Comparison of ENCODE assay signal across 1 cellular context in genomic region chr14:60980811-60981625, GRCh38.
TF ChIP-seq lines count a peak whose summit lies in the region.

Gene SLC38A6, plus strand, starts transcription at chr14:60981245. Its CDS starts 33 bp downstream, at chr14:60981278.
Gene TRMT5, minus strand, starts transcription at chr14:60981079. Its CDS starts 106 bp downstream, at chr14:60980973.

TF ChIP-seq in HepG2, 621 proteins besides CTCF, POLR2A, EP300 and RAD21 (continued from another document and continues in another):
- TF ChIP-seq SIX4 (CRISPR knock-in tag; IDR thresholded peaks at IDR 0.05) (no peak), GPN1 (CRISPR knock-in tag; IDR thresholded peaks at IDR 0.05; ENCODE audit: borderline replicate concordance) (no peak), ZNF30 (CRISPR knock-in tag; IDR thresholded peaks at IDR 0.05) (no peak), ZNF766 (CRISPR knock-in tag; IDR thresholded peaks at IDR 0.05; ENCODE audit: borderline replicate concordance) (no peak), LBX2 (CRISPR knock-in tag; IDR thresholded peaks at IDR 0.05; ENCODE audit: borderline replicate concordance) (0 out of 2 replicates have a peak, but pooled peaks have one; percentile 41), SMYD3 (CRISPR knock-in tag; IDR thresholded peaks at IDR 0.05) (no peak), MLX (CRISPR knock-in tag; IDR thresholded peaks at IDR 0.05) (no peak), ZFP36L1 (CRISPR knock-in tag; IDR thresholded peaks at IDR 0.05) (0 out of 2 replicates have a peak, but pooled peaks have one; percentile 52), TEAD3 (CRISPR knock-in tag; optimal IDR thresholded peaks at IDR 0.05; ENCODE audit: borderline replicate concordance) (peak; percentile 74), ZFYVE20 (CRISPR knock-in tag; IDR thresholded peaks at IDR 0.05; ENCODE audit: borderline replicate concordance, low read depth) (no peak), HDAC2 (CRISPR knock-in tag; IDR thresholded peaks at IDR 0.05) (peak; percentile 87), BHLHE40 (IDR thresholded peaks at IDR 0.05; ENCODE audit: low read length) (no peak; the same call in 1 of the 2 replicates), ZNF652 (CRISPR knock-in tag; IDR thresholded peaks at IDR 0.05; ENCODE audit: borderline replicate concordance, low read depth) (no peak), SAFB2 (CRISPR knock-in tag; IDR thresholded peaks at IDR 0.05; ENCODE audit: borderline replicate concordance, low read depth) (no peak; the same call in 1 of the 2 replicates), MED1 (CRISPR knock-in tag; IDR thresholded peaks at IDR 0.05) (peak; percentile 64), FOXK2 (IDR thresholded peaks at IDR 0.05) (peak; percentile 18; the same call in 1 of the 2 replicates), ZBTB7B (CRISPR knock-in tag; IDR thresholded peaks at IDR 0.05) (peak; percentile 17; the same call in 1 of the 2 replicates), FLYWCH1 (CRISPR knock-in tag; IDR thresholded peaks at IDR 0.05) (peak; percentile 33; the same call in 1 of the 2 replicates), ASH2L (IDR thresholded peaks at IDR 0.05; ENCODE audit: insufficient read length, low read depth, low read length) (peak; percentile 97), MZF1 (CRISPR knock-in tag; IDR thresholded peaks at IDR 0.05; ENCODE audit: borderline replicate concordance) (no peak), NR2F1 (CRISPR knock-in tag; IDR thresholded peaks at IDR 0.05) (peak; percentile 17 to 37; a peak in 1 of 4 replicates), ZNF777 (CRISPR knock-in tag; IDR thresholded peaks at IDR 0.05) (no peak), NPAS2 (CRISPR knock-in tag; IDR thresholded peaks at IDR 0.05; ENCODE audit: borderline replicate concordance) (no peak), POLR2G (IDR thresholded peaks at IDR 0.05; ENCODE audit: low read depth, low read length) (peak; percentile 91), GATA4 (IDR thresholded peaks at IDR 0.05; ENCODE audit: borderline replicate concordance, low read depth) (peak; percentile 64; the same call in 1 of the 2 replicates), HES4 (CRISPR knock-in tag; IDR thresholded peaks at IDR 0.05; ENCODE audit: borderline replicate concordance) (no peak), SP1 (IDR thresholded peaks at IDR 0.05) (no peak), SP1 (CRISPR knock-in tag; IDR thresholded peaks at IDR 0.05) (peak; percentile 91), ZNF646 (CRISPR knock-in tag; IDR thresholded peaks at IDR 0.05) (no peak), PAWR (CRISPR knock-in tag; IDR thresholded peaks at IDR 0.05; ENCODE audit: borderline replicate concordance) (no peak), EHMT2 (IDR thresholded peaks at IDR 0.05; ENCODE audit: borderline replicate concordance, low read depth, low read length) (no peak), TBX3 (IDR thresholded peaks at IDR 0.05; ENCODE audit: borderline replicate concordance) (peak; percentile 11; the same call in 1 of the 2 replicates), RCOR2 (CRISPR knock-in tag; IDR thresholded peaks at IDR 0.05) (no peak), IKZF1 (IDR thresholded peaks at IDR 0.05) (no peak), ATM (IDR thresholded peaks at IDR 0.05; ENCODE audit: borderline replicate concordance) (no peak)
- TF ChIP-seq, protein P1, sequence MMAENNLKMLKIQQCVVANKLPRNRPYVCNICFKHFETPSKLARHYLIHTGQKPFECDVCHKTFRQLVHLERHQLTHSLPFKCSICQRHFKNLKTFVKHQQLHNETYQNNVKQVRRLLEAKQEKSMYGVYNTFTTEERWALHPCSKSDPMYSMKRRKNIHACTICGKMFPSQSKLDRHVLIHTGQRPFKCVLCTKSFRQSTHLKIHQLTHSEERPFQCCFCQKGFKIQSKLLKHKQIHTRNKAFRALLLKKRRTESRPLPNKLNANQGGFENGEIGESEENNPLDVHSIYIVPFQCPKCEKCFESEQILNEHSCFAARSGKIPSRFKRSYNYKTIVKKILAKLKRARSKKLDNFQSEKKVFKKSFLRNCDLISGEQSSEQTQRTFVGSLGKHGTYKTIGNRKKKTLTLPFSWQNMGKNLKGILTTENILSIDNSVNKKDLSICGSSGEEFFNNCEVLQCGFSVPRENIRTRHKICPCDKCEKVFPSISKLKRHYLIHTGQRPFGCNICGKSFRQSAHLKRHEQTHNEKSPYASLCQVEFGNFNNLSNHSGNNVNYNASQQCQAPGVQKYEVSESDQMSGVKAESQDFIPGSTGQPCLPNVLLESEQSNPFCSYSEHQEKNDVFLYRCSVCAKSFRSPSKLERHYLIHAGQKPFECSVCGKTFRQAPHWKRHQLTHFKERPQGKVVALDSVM (CRISPR knock-in tag; IDR thresholded peaks at IDR 0.05): peak; percentile 59; the same call in 1 of the 2 replicates
- TF ChIP-seq, protein P2, sequence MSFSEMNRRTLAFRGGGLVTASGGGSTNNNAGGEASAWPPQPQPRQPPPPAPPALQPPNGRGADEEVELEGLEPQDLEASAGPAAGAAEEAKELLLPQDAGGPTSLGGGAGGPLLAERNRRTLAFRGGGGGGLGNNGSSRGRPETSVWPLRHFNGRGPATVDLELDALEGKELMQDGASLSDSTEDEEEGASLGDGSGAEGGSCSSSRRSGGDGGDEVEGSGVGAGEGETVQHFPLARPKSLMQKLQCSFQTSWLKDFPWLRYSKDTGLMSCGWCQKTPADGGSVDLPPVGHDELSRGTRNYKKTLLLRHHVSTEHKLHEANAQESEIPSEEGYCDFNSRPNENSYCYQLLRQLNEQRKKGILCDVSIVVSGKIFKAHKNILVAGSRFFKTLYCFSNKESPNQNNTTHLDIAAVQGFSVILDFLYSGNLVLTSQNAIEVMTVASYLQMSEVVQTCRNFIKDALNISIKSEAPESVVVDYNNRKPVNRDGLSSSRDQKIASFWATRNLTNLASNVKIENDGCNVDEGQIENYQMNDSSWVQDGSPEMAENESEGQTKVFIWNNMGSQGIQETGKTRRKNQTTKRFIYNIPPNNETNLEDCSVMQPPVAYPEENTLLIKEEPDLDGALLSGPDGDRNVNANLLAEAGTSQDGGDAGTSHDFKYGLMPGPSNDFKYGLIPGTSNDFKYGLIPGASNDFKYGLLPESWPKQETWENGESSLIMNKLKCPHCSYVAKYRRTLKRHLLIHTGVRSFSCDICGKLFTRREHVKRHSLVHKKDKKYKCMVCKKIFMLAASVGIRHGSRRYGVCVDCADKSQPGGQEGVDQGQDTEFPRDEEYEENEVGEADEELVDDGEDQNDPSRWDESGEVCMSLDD (CRISPR knock-in tag; IDR thresholded peaks at IDR 0.05; ENCODE audit: borderline replicate concordance): no peak
- TF ChIP-seq, protein P3, sequence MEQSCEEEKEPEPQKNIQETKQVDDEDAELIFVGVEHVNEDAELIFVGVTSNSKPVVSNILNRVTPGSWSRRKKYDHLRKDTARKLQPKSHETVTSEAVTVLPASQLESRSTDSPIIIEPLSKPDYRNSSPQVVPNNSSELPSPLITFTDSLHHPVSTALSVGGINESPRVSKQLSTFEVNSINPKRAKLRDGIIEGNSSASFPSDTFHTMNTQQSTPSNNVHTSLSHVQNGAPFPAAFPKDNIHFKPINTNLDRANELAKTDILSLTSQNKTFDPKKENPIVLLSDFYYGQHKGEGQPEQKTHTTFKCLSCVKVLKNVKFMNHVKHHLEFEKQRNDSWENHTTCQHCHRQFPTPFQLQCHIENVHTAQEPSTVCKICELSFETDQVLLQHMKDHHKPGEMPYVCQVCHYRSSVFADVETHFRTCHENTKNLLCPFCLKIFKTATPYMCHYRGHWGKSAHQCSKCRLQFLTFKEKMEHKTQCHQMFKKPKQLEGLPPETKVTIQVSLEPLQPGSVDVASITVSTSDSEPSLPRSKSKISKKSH (CRISPR knock-in tag; IDR thresholded peaks at IDR 0.05; ENCODE audit: borderline replicate concordance): peak; percentile 93
- TF ChIP-seq, protein P4, sequence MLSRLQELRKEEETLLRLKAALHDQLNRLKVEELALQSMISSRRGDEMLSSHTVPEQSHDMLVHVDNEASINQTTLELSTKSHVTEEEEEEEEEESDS (CRISPR knock-in tag; IDR thresholded peaks at IDR 0.05; ENCODE audit: borderline replicate concordance): 0 out of 2 replicates have a peak, but pooled peaks have one; percentile 23
- TF ChIP-seq, protein P5, sequence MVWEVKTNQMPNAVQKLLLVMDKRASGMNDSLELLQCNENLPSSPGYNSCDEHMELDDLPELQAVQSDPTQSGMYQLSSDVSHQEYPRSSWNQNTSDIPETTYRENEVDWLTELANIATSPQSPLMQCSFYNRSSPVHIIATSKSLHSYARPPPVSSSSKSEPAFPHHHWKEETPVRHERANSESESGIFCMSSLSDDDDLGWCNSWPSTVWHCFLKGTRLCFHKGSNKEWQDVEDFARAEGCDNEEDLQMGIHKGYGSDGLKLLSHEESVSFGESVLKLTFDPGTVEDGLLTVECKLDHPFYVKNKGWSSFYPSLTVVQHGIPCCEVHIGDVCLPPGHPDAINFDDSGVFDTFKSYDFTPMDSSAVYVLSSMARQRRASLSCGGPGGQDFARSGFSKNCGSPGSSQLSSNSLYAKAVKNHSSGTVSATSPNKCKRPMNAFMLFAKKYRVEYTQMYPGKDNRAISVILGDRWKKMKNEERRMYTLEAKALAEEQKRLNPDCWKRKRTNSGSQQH (CRISPR knock-in tag; IDR thresholded peaks at IDR 0.05; ENCODE audit: low read depth): peak; percentile 97
- TF ChIP-seq, protein P6, sequence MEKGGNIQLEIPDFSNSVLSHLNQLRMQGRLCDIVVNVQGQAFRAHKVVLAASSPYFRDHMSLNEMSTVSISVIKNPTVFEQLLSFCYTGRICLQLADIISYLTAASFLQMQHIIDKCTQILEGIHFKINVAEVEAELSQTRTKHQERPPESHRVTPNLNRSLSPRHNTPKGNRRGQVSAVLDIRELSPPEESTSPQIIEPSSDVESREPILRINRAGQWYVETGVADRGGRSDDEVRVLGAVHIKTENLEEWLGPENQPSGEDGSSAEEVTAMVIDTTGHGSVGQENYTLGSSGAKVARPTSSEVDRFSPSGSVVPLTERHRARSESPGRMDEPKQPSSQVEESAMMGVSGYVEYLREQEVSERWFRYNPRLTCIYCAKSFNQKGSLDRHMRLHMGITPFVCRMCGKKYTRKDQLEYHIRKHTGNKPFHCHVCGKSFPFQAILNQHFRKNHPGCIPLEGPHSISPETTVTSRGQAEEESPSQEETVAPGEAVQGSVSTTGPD (CRISPR knock-in tag; IDR thresholded peaks at IDR 0.05): no peak
- TF ChIP-seq, protein P7, sequence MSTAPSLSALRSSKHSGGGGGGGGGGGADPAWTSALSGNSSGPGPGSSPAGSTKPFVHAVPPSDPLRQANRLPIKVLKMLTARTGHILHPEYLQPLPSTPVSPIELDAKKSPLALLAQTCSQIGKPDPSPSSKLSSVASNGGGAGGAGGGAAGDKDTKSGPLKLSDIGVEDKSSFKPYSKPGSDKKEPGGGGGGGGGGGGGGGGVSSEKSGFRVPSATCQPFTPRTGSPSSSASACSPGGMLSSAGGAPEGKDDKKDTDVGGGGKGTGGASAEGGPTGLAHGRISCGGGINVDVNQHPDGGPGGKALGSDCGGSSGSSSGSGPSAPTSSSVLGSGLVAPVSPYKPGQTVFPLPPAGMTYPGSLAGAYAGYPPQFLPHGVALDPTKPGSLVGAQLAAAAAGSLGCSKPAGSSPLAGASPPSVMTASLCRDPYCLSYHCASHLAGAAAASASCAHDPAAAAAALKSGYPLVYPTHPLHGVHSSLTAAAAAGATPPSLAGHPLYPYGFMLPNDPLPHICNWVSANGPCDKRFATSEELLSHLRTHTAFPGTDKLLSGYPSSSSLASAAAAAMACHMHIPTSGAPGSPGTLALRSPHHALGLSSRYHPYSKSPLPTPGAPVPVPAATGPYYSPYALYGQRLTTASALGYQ (CRISPR knock-in tag; IDR thresholded peaks at IDR 0.05): no peak
